1 cellular context compared by ENCODE assay signal in the genomic region with DNA sequence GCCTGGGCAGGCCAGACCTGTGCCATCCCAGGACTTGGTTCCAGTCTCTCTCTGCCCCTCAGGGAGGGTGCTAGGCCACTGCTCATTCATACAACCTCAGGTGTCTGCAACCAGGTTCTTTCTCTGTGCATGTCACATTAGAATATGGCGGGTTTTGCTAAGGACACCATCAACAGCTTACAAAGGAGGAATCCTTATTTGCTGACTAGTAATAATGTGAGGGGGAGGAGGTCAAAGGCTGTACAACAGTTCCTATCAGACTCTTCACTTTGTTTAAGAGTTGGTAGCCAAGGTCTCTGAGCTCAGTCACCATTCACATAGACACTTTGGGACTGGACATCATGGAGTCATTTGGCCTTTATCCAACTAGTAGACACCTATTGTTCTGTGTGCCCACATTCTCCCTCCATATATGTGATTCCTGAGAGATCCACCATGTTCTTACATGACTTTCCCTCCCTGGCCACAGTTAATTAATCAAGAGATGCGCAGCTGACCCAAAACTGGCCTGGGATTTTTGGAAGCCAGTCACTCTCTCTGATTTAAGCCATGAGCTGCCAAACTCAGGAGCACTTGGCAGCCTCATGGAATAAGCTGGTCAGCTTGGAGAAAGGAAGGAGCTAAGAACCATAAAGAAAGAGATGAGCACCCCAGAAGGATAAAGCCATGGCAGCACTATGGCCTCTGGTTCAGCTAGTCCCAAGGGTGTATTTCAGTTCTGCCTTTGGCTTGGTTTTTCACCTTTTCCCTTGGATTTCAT.
A peak's percentile ranks its signal among the peaks of the same experiment; 100 is the strongest.
TF ChIP-seq lines count a peak whose summit lies in the region.

No MANE protein-coding gene starts in this region.

TF ChIP-seq in HepG2, 621 proteins besides CTCF, POLR2A, EP300 and RAD21:
- TF ChIP-seq MAFK (conservative IDR thresholded peaks at IDR 0.05 in 1 of 2, IDR thresholded peaks at IDR 0.05 in 1 of 2; ENCODE audit: low read length in 2 of 2) (peak; percentile 63 to 74), MAFF (IDR thresholded peaks at IDR 0.05; ENCODE audit: low read depth, low read length) (peak; percentile 48; the same call in 1 of the 2 replicates)
- TF ChIP-seq, protein P1, sequence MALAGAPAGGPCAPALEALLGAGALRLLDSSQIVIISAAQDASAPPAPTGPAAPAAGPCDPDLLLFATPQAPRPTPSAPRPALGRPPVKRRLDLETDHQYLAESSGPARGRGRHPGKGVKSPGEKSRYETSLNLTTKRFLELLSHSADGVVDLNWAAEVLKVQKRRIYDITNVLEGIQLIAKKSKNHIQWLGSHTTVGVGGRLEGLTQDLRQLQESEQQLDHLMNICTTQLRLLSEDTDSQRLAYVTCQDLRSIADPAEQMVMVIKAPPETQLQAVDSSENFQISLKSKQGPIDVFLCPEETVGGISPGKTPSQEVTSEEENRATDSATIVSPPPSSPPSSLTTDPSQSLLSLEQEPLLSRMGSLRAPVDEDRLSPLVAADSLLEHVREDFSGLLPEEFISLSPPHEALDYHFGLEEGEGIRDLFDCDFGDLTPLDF (CRISPR knock-in tag; IDR thresholded peaks at IDR 0.05), result no peak
